Comparison of ENCODE assay signal across 26 cellular contexts in the genomic region with DNA sequence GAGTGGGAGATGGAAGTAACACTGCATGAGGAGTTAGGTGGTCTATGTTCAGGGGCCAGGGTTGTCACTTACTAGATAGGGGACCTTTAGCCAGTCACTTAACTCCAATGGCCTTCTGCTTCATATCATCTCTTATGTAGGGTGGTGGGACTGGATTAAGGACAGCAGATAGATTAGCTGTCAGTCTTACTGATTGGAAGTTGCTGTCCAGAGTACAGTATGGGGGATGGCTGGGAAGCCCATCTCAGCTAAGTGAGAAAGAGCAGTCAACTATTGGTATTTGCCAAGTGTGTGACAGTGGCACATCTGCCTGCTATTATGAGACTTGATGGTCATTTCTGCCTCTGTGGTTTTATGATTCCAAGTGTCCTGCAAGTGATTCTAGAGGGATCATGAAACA.
DNase-seq lines count a peak whose midpoint lies in the region; ATAC-seq and TF ChIP-seq lines count a peak whose summit lies in the region.
"Had no signal": no experiment of that assay in that cellular context is flagged by ENCODE, and none has a peak within 500 bp of the region (broad histone marks: within the 10 kb centered on the region; RNA-seq: fewer than 3 reads in every experiment).

No MANE protein-coding gene starts in this region.

- intact Hi-C loops in activated CD4-positive, alpha-beta T cell treated with anti-CD3 and anti-CD28 coated beads, Interleukin-2, amount 10 ng/mL, durations not matched to agents 24 days and 14 days (cut with micrococcal nuclease) = no loop called here

- H3K9me3 ChIP-seq in WERI-Rb-1 (ENCODE audit: severe bottlenecking) = no peaks in the 10 kb centered on the region
- H3K9me3 ChIP-seq in T-helper 17 cell (ENCODE audit: control insufficient read depth, low read length, poor library complexity, severe bottlenecking) = no peaks in the 10 kb centered on the region
- H3K9me3 ChIP-seq: ascending aorta, heart left ventricle, testis, uterus had no signal

- H3K27ac ChIP-seq in WERI-Rb-1 = peak overlapping the region; percentile 95
- H3K27ac ChIP-seq: ascending aorta, testis, uterus had no signal

- DNase-seq in activated CD4-positive, alpha-beta T cell treated with anti-CD3 and anti-CD28 coated beads, Interleukin-2, amount 10 ng/mL, durations not matched to agents 24 days and 14 days = peak; percentile 39
- DNase-seq in activated CD4-positive, alpha-beta T cell treated with anti-CD3 and anti-CD28 coated beads, Interleukin-2, amount 50 U/mL, for 48 hours = no peak
- DNase-seq in WERI-Rb-1 (peak; percentile 32), myocyte (ENCODE audit: low read depth) (peak; percentile 67), type B pancreatic cell (ENCODE audit: extremely low spot score, unreplicated experiment) (no peak), putamen (ENCODE audit: low spot score) (no peak), ecto neural progenitor cell (ENCODE audit: low spot score) (no peak), T-helper 17 cell (no peak)
- DNase-seq: activated B cell treated with CpG ODN at 0.5 μM for 24 hours; activated CD4-positive, alpha-beta T cell treated with anti-CD3 and anti-CD28 coated beads, Interleukin-2, amount 50 U/mL, for 1 hour; activated gamma-delta T cell treated with Interleukin-2 at 50 U/mL for 16 hours; activated naive CD8-positive, alpha-beta T cell treated with anti-CD3 and anti-CD28 coated beads, Interleukin-2, amount 10 ng/mL, durations not matched to agents 7 days and 5 days; activated T-cell treated with anti-CD3 and anti-CD28 coated beads, Interleukin-2, amount 50 U/mL, for 24 hours; AML-193; CD4-positive, CD25-positive, alpha-beta regulatory T cell; central memory CD4-positive, alpha-beta T cell; naive thymus-derived CD4-positive, alpha-beta T cell; NCI-H1092 treated with DMSO at 0.1 percent for 48 hours; NCI-H187; NK-92 treated with Interleukin-12 subunit alpha and Interleukin-12 subunit beta, amount 100 ng/mL, for 24 hours; stimulated activated naive CD4-positive, alpha-beta T cell treated with Interleukin-2 at 50 U/mL for 16 hours; testis; uterus had no signal

- no peak overlapping the region for H3K4me3 Mint-ChIP-seq in activated CD4-positive, alpha-beta T cell treated with anti-CD3 and anti-CD28 coated beads, Interleukin-2, amount 10 ng/mL, durations not matched to agents 24 days and 14 days
- peak overlapping the region; percentile 75 for H3K4me3 Mint-ChIP-seq in type B pancreatic cell
- H3K4me3 Mint-ChIP-seq in T-helper 17 cell = no peak overlapping the region
- H3K4me3 Mint-ChIP-seq: activated B cell treated with CpG ODN at 0.5 μM for 24 hours; activated naive CD8-positive, alpha-beta T cell treated with anti-CD3 and anti-CD28 coated beads, Interleukin-2, amount 10 ng/mL, durations not matched to agents 7 days and 5 days; activated T-cell treated with anti-CD3 and anti-CD28 coated beads, Interleukin-2, amount 50 U/mL, for 24 hours; CD4-positive, CD25-positive, alpha-beta regulatory T cell; naive thymus-derived CD4-positive, alpha-beta T cell had no signal

- peak overlapping the region; percentile 48 for H3K4me3 ChIP-seq in WERI-Rb-1 (ENCODE audit: low read depth, low read length)
- H3K4me3 ChIP-seq: ascending aorta, heart left ventricle, K562, testis, uterus had no signal

- no peaks in the 10 kb centered on the region for H3K27me3 Mint-ChIP-seq in activated CD4-positive, alpha-beta T cell treated with anti-CD3 and anti-CD28 coated beads, Interleukin-2, amount 10 ng/mL, durations not matched to agents 24 days and 14 days
- H3K27me3 Mint-ChIP-seq in type B pancreatic cell (no peaks in the 10 kb centered on the region), T-helper 17 cell (no peaks in the 10 kb centered on the region)
- H3K27me3 Mint-ChIP-seq: activated B cell treated with CpG ODN at 0.5 μM for 24 hours; activated naive CD8-positive, alpha-beta T cell treated with anti-CD3 and anti-CD28 coated beads, Interleukin-2, amount 10 ng/mL, durations not matched to agents 7 days and 5 days; activated T-cell treated with anti-CD3 and anti-CD28 coated beads, Interleukin-2, amount 50 U/mL, for 24 hours; CD4-positive, CD25-positive, alpha-beta regulatory T cell; naive thymus-derived CD4-positive, alpha-beta T cell had no signal

- H3K36me3 Mint-ChIP-seq in activated CD4-positive, alpha-beta T cell treated with anti-CD3 and anti-CD28 coated beads, Interleukin-2, amount 10 ng/mL, durations not matched to agents 24 days and 14 days (ENCODE audit: low read depth) = no peaks in the 10 kb centered on the region
- H3K36me3 Mint-ChIP-seq in type B pancreatic cell (peaks cover 11% of the 10 kb centered on the region), T-helper 17 cell (ENCODE audit: low read depth) (peaks cover 5% of the 10 kb centered on the region)
- H3K36me3 Mint-ChIP-seq: CD4-positive, CD25-positive, alpha-beta regulatory T cell had no signal

- ATAC-seq in T-helper 17 cell = no peak
- ATAC-seq: naive thymus-derived CD4-positive, alpha-beta T cell had no signal

- peaks cover 11% of the 10 kb centered on the region for H3K4me1 Mint-ChIP-seq in activated CD4-positive, alpha-beta T cell treated with anti-CD3 and anti-CD28 coated beads, Interleukin-2, amount 10 ng/mL, durations not matched to agents 24 days and 14 days
- peaks cover 32% of the 10 kb centered on the region for H3K4me1 Mint-ChIP-seq in type B pancreatic cell (ENCODE audit: unreplicated experiment)
- H3K4me1 Mint-ChIP-seq in T-helper 17 cell = no peaks in the 10 kb centered on the region

- H3K27ac Mint-ChIP-seq in activated CD4-positive, alpha-beta T cell treated with anti-CD3 and anti-CD28 coated beads, Interleukin-2, amount 10 ng/mL, durations not matched to agents 24 days and 14 days = no peak overlapping the region
- H3K27ac Mint-ChIP-seq in type B pancreatic cell (peak overlapping the region; percentile 96), T-helper 17 cell (no peak overlapping the region)
- H3K27ac Mint-ChIP-seq: activated B cell treated with CpG ODN at 0.5 μM for 24 hours; activated naive CD8-positive, alpha-beta T cell treated with anti-CD3 and anti-CD28 coated beads, Interleukin-2, amount 10 ng/mL, durations not matched to agents 7 days and 5 days; activated T-cell treated with anti-CD3 and anti-CD28 coated beads, Interleukin-2, amount 50 U/mL, for 24 hours; CD4-positive, CD25-positive, alpha-beta regulatory T cell; naive thymus-derived CD4-positive, alpha-beta T cell had no signal

- TF ChIP-seq CTCF in WERI-Rb-1 (IDR thresholded peaks at IDR 0.05; ENCODE audit: low read depth, low read length) (no peak), type B pancreatic cell (conservative IDR thresholded peaks at IDR 0.05) (no peak)

- H3K36me3 ChIP-seq in WERI-Rb-1 = no peaks in the 10 kb centered on the region
- H3K36me3 ChIP-seq: ascending aorta, heart left ventricle, uterus had no signal

- peaks cover 5% of the 10 kb centered on the region for H3K9me3 Mint-ChIP-seq in activated CD4-positive, alpha-beta T cell treated with anti-CD3 and anti-CD28 coated beads, Interleukin-2, amount 10 ng/mL, durations not matched to agents 24 days and 14 days
- H3K9me3 Mint-ChIP-seq in type B pancreatic cell = peaks cover 27% of the 10 kb centered on the region
- H3K9me3 Mint-ChIP-seq: activated B cell treated with CpG ODN at 0.5 μM for 24 hours; activated naive CD8-positive, alpha-beta T cell treated with anti-CD3 and anti-CD28 coated beads, Interleukin-2, amount 10 ng/mL, durations not matched to agents 7 days and 5 days; activated T-cell treated with anti-CD3 and anti-CD28 coated beads, Interleukin-2, amount 50 U/mL, for 24 hours; CD4-positive, CD25-positive, alpha-beta regulatory T cell had no signal

- no peaks in the 10 kb centered on the region for H3K27me3 ChIP-seq in WERI-Rb-1 (ENCODE audit: insufficient read depth, low read depth, severe bottlenecking)
- H3K27me3 ChIP-seq: ascending aorta, heart left ventricle, testis, uterus had no signal

Comparison
In these comparisons a context has a peak if more than half of its experiments do, and no peak if none do; other contexts are left out.
1. DNase-seq: peak in activated CD4-positive, alpha-beta T cell treated with anti-CD3 and anti-CD28 coated beads, Interleukin-2, amount 10 ng/mL, durations not matched to agents 24 days and 14 days (single experiment), WERI-Rb-1 (single experiment) and myocyte (single experiment); none in activated CD4-positive, alpha-beta T cell treated with anti-CD3 and anti-CD28 coated beads, Interleukin-2, amount 50 U/mL, for 48 hours (0 of 2), type B pancreatic cell (single experiment), putamen (single experiment), ecto neural progenitor cell (single experiment) and T-helper 17 cell (0 of 3).